In genomic region chr11:69551963-69552362, GRCh38 we compare ENCODE assay signal across 21 cellular contexts.
"Had no signal": no experiment of that assay in that cellular context is flagged by ENCODE, and none has a peak within 500 bp of the region (broad histone marks: within the 10 kb centered on the region; RNA-seq: fewer than 3 reads in every experiment).

No MANE protein-coding gene starts in this region.

- H3K79me2 ChIP-seq: parathyroid adenoma had no signal

- H3K4me1 ChIP-seq: left ventricle myocardium inferior, parathyroid adenoma, stomach, tibial artery had no signal

- H3K36me3 ChIP-seq: left ventricle myocardium inferior, stomach, tibial artery had no signal

- DNase-seq: activated CD4-positive, alpha-beta memory T cell treated with anti-CD3 and anti-CD28 coated beads for 36 hours; activated CD4-positive, alpha-beta T cell treated with anti-CD3 and anti-CD28 coated beads for 48 hours; activated CD4-positive, CD25-positive, alpha-beta regulatory T cell; activated CD8-positive, alpha-beta memory T cell treated with anti-CD3 and anti-CD28 coated beads, Interleukin-2, amount 50 U/mL, for 4 hours; activated gamma-delta T cell; activated naive CD4-positive, alpha-beta T cell treated with anti-CD3 and anti-CD28 coated beads, Interleukin-2, amount 50 U/mL, for 16 hours; activated naive CD8-positive, alpha-beta T cell treated with anti-CD3 and anti-CD28 coated beads, Interleukin-2, amount 50 U/mL, for 24 hours; activated T-cell treated with anti-CD3 and anti-CD28 coated beads, Interleukin-2, amount 50 U/mL, for 1 hour; amygdala; central memory CD4-positive, alpha-beta T cell; endodermal cell; hypothalamus; left ventricle myocardium inferior; naive B cell; nucleus accumbens; right cardiac atrium; stimulated activated naive B cell treated with anti-CD40 and anti-IgM and Interleukin-4, amounts not matched to agents 10 μg/mL and 1 μg/mL and 100 μg/mL, for 72 hours; stomach had no signal

- H3K27ac ChIP-seq: left ventricle myocardium inferior, parathyroid adenoma, SK-N-MC, stomach, tibial artery had no signal

- H3K27me3 ChIP-seq: stomach, tibial artery had no signal

- H3K9ac ChIP-seq: parathyroid adenoma had no signal

- ATAC-seq: activated naive CD8-positive, alpha-beta T cell treated with anti-CD3 and anti-CD28 coated beads, Interleukin-2, amount 50 U/mL, for 24 hours; right cardiac atrium; stimulated activated naive B cell treated with anti-CD40 and anti-IgM and Interleukin-4, amounts not matched to agents 10 μg/mL and 1 μg/mL and 100 μg/mL, for 72 hours had no signal

- H2AFZ ChIP-seq: parathyroid adenoma had no signal

- H3K4me3 ChIP-seq: left ventricle myocardium inferior, SK-N-MC, stomach, tibial artery had no signal
